ENCODE assay signal across 20 cellular contexts in genomic region chr9:130267930-130268329, GRCh38. TPM values are rescaled to one million over a fixed set of nuclear protein-coding genes. Genes with fewer than 3 reads are reported as not detected.
DNase-seq lines count a peak whose midpoint lies in the region; ATAC-seq and TF ChIP-seq lines count a peak whose summit lies in the region.
"Had no signal": no experiment of that assay in that cellular context is flagged by ENCODE, and none has a peak within 500 bp of the region (broad histone marks: within the 10 kb centered on the region; RNA-seq: fewer than 3 reads in every experiment).

No MANE protein-coding gene starts in this region.

- no peaks in the 10 kb centered on the region for H3K79me2 ChIP-seq in trophoblast cell (ENCODE audit: control insufficient read depth, insufficient read depth, low read length, poor library complexity)

- no peak overlapping the region for H2AK9ac ChIP-seq in IMR-90 (replicated peaks; ENCODE audit: low read depth, low read length, poor library complexity)

- H3K36me3 Mint-ChIP-seq in endodermal cell (ENCODE audit: low read depth): no peaks in the 10 kb centered on the region
- H3K36me3 Mint-ChIP-seq: activated CD4-positive, alpha-beta memory T cell treated with anti-CD3 and anti-CD28 coated beads for 36 hours; activated naive CD8-positive, alpha-beta T cell treated with anti-CD3 and anti-CD28 coated beads, Interleukin-2, amount 10 ng/mL, durations not matched to agents 7 days and 5 days; CD8-positive, alpha-beta T cell; stimulated activated effector memory CD8-positive, alpha-beta T cell treated with anti-CD3 and anti-CD28 coated beads, Interleukin-12 subunit alpha, Interleukin-12 subunit beta, amount 100 ng/mL, for 72 hours had no signal

- H3K36me3 ChIP-seq in IMR-90 (ENCODE audit: control insufficient read depth, insufficient read depth, low read length) (no peaks in the 10 kb centered on the region), endodermal cell (ENCODE audit: control insufficient read depth, insufficient read depth, low read length) (no peaks in the 10 kb centered on the region), trophoblast cell (ENCODE audit: control insufficient read depth in 1 of 2, insufficient read depth in 2 of 2, low read length in 2 of 2) (no peaks in the 10 kb centered on the region), lower lobe of right lung (no peaks in the 10 kb centered on the region)

- H3K9me1 ChIP-seq in IMR-90 (ENCODE audit: insufficient read depth, low read length): no peaks in the 10 kb centered on the region

- H3K23ac ChIP-seq in IMR-90 (ENCODE audit: low read depth, low read length) (no peak overlapping the region), trophoblast cell (ENCODE audit: low read length) (no peak overlapping the region)

- H3K79me1 ChIP-seq in IMR-90 (ENCODE audit: low read depth in 1 of 2, low read length in 2 of 2) (no peaks in the 10 kb centered on the region), trophoblast cell (ENCODE audit: low read length) (peaks cover 2% of the 10 kb centered on the region)

- H3K27me3 Mint-ChIP-seq in endodermal cell (ENCODE audit: insufficient read depth): peaks cover 36% of the 10 kb centered on the region

- no peak for TF ChIP-seq POLR2A in IMR-90 (IDR thresholded peaks at IDR 0.05; ENCODE audit: low read depth, low read length)

- H3K27ac Mint-ChIP-seq in endodermal cell: no peak overlapping the region
- H3K27ac Mint-ChIP-seq: activated CD4-positive, alpha-beta memory T cell treated with anti-CD3 and anti-CD28 coated beads for 36 hours; activated naive CD8-positive, alpha-beta T cell treated with anti-CD3 and anti-CD28 coated beads, Interleukin-2, amount 10 ng/mL, durations not matched to agents 7 days and 5 days; CD8-positive, alpha-beta T cell; stimulated activated effector memory CD8-positive, alpha-beta T cell treated with anti-CD3 and anti-CD28 coated beads, Interleukin-12 subunit alpha, Interleukin-12 subunit beta, amount 100 ng/mL, for 72 hours had no signal

- in situ Hi-C loops in IMR-90 (cut with MboI; ENCODE audit: low sequenced_read_pairs): no loop called here

- peaks cover 78% of the 10 kb centered on the region for H3K27me3 ChIP-seq in IMR-90 (ENCODE audit: control insufficient read depth, insufficient read depth, low read length)
- H3K27me3 ChIP-seq in endodermal cell (ENCODE audit: control insufficient read depth, insufficient read depth, low read length, poor library complexity, severe bottlenecking): peaks cover 39% of the 10 kb centered on the region
- H3K27me3 ChIP-seq in trophoblast cell (ENCODE audit: insufficient read depth, low read length): no peaks in the 10 kb centered on the region
- peaks cover 51% of the 10 kb centered on the region for H3K27me3 ChIP-seq in lower lobe of right lung (ENCODE audit: low read depth)

- peaks cover 12% of the 10 kb centered on the region for H3K4me1 Mint-ChIP-seq in endodermal cell
- H3K4me1 Mint-ChIP-seq: stimulated activated effector memory CD8-positive, alpha-beta T cell treated with anti-CD3 and anti-CD28 coated beads, Interleukin-12 subunit alpha, Interleukin-12 subunit beta, amount 100 ng/mL, for 72 hours had no signal

- H4K12ac ChIP-seq in trophoblast cell (ENCODE audit: low read depth, low read length): no peak overlapping the region

- H3K9me3 Mint-ChIP-seq in endodermal cell: no peaks in the 10 kb centered on the region
- H3K9me3 Mint-ChIP-seq: activated CD4-positive, alpha-beta memory T cell treated with anti-CD3 and anti-CD28 coated beads for 36 hours; activated naive CD8-positive, alpha-beta T cell treated with anti-CD3 and anti-CD28 coated beads, Interleukin-2, amount 10 ng/mL, durations not matched to agents 7 days and 5 days; CD8-positive, alpha-beta T cell; stimulated activated effector memory CD8-positive, alpha-beta T cell treated with anti-CD3 and anti-CD28 coated beads, Interleukin-12 subunit alpha, Interleukin-12 subunit beta, amount 100 ng/mL, for 72 hours had no signal

- dilution Hi-C loops in IMR-90 (cut with HindIII; ENCODE audit: low sequenced_read_pairs, unreplicated experiment): no loop called here

- no peak overlapping the region for H4K8ac ChIP-seq in IMR-90 (ENCODE audit: low read depth in 2 of 2, low read length in 2 of 2)
- no peak overlapping the region for H4K8ac ChIP-seq in trophoblast cell (ENCODE audit: low read depth, low read length)

- H3K18ac ChIP-seq in IMR-90 (ENCODE audit: low read depth, low read length) (no peak overlapping the region), trophoblast cell (ENCODE audit: low read length) (no peak overlapping the region)

- no peak overlapping the region for H3K4me3 Mint-ChIP-seq in endodermal cell
- H3K4me3 Mint-ChIP-seq: activated CD4-positive, alpha-beta memory T cell treated with anti-CD3 and anti-CD28 coated beads for 36 hours; activated naive CD8-positive, alpha-beta T cell treated with anti-CD3 and anti-CD28 coated beads, Interleukin-2, amount 10 ng/mL, durations not matched to agents 7 days and 5 days; CD8-positive, alpha-beta T cell; stimulated activated effector memory CD8-positive, alpha-beta T cell treated with anti-CD3 and anti-CD28 coated beads, Interleukin-12 subunit alpha, Interleukin-12 subunit beta, amount 100 ng/mL, for 72 hours had no signal

- peak; percentile 45 for DNase-seq in AG20443 (ENCODE audit: low spot score)
- DNase-seq in IMR-90: no peak
- DNase-seq in endodermal cell: peak; percentile 38
- DNase-seq in trophoblast cell: peak; percentile 72 to 84
- DNase-seq in lower lobe of right lung: no peak
- no peak for DNase-seq in activated T-cell treated with anti-CD3 and anti-CD28 coated beads, Interleukin-2, amount 50 U/mL, for 1 hour
- no peak for DNase-seq in activated CD4-positive, alpha-beta T cell treated with anti-CD3 and anti-CD28 coated beads, Interleukin-2, amount 50 U/mL, for 48 hours
- DNase-seq: activated CD4-positive, alpha-beta memory T cell treated with anti-CD3 and anti-CD28 coated beads for 36 hours; activated naive CD8-positive, alpha-beta T cell treated with anti-CD3 and anti-CD28 coated beads, Interleukin-2, amount 10 ng/mL, durations not matched to agents 7 days and 5 days; body of pancreas; CD8-positive, alpha-beta T cell; cortex of kidney; foreskin keratinocyte; KBM-7; kidney glomerular epithelial cell; NCI-H1048; PC-3; T-helper 2 cell had no signal

- no peak for ATAC-seq in IMR-90 (ENCODE audit: low read depth)
- no peak for ATAC-seq in lower lobe of right lung
- no peak for ATAC-seq in HG02884 (IDR thresholded peaks at IDR 0.05; ENCODE audit: unreplicated experiment)
- ATAC-seq: body of pancreas; CD8-positive, alpha-beta T cell; foreskin keratinocyte; PC-3 had no signal

- H2BK20ac ChIP-seq in IMR-90 (ENCODE audit: low read depth, low read length): no peak overlapping the region

- no peak overlapping the region for H3K27ac ChIP-seq in IMR-90 (ENCODE audit: insufficient read depth, low read length)
- H3K27ac ChIP-seq in endodermal cell (ENCODE audit: low read depth, low read length): no peak overlapping the region
- no peak overlapping the region for H3K27ac ChIP-seq in trophoblast cell (ENCODE audit: low read depth, low read length)
- H3K27ac ChIP-seq in lower lobe of right lung: no peak overlapping the region
- H3K27ac ChIP-seq: body of pancreas, foreskin keratinocyte had no signal

- CTCF ChIA-PET in IMR-90 (lab: Yijun Ruan, JAX): no interaction called here

- no peak for TF ChIP-seq RAD21 in IMR-90 (IDR thresholded peaks at IDR 0.05; ENCODE audit: low read length)

- POLR2A ChIA-PET in IMR-90 (lab: Charles Lee; ENCODE audit: unreplicated experiment): no interaction called here

- intact Hi-C loops in IMR-90 (cut with micrococcal nuclease) (no loop called here), lower lobe of right lung (cut with DNase I) (no loop called here)

- no TSS peak for BruUV-seq in IMR-90 (replicated peaks; lab: Mats Ljungman, UMichigan)

- no peak overlapping the region for H3K14ac ChIP-seq in IMR-90 (replicated peaks; ENCODE audit: low read depth, low read length)
- no peak overlapping the region for H3K14ac ChIP-seq in trophoblast cell (ENCODE audit: low read length)

- H2AFZ ChIP-seq in IMR-90 (replicated peaks; ENCODE audit: low read length, poor library complexity) (peak overlapping the region; percentile 39), trophoblast cell (ENCODE audit: insufficient read depth, low read length, poor library complexity) (no peak overlapping the region)

- H3K9ac ChIP-seq in IMR-90 (ENCODE audit: low read depth, low read length) (no peak overlapping the region), endodermal cell (ENCODE audit: extremely low read depth, low read length, poor library complexity, severe bottlenecking) (no peak overlapping the region), trophoblast cell (ENCODE audit: low read length) (no peak overlapping the region)

- WGBS in IMR-90 (ENCODE audit: extremely low coverage in 2 of 2, insufficient read length in 1 of 2), 2 experiments: 78% methylated on average over 4 of the region's 5 CpGs; no CpG with 5 or more reads in 1 of the 2 experiments
- 92 to 97% methylated on average over 5 of the region's 5 CpGs for WGBS in endodermal cell (ENCODE audit: insufficient coverage in 1 of 2, insufficient read length in 1 of 2), 2 experiments
- WGBS in trophoblast cell (ENCODE audit: extremely low coverage, insufficient coverage, insufficient read length): no CpG with 5 or more reads among the region's 5 CpGs

- no peak overlapping the region for H2AK5ac ChIP-seq in IMR-90 (ENCODE audit: low read depth, low read length)
- no peak overlapping the region for H2AK5ac ChIP-seq in trophoblast cell (ENCODE audit: low read length)

- H2BK120ac ChIP-seq in IMR-90 (ENCODE audit: low read depth, low read length) (no peak overlapping the region), trophoblast cell (ENCODE audit: insufficient read depth, low read length, poor library complexity) (no peak overlapping the region)

- H3K9me3 ChIP-seq in IMR-90 (ENCODE audit: control insufficient read depth, insufficient read depth, low read length): peaks cover 3% of the 10 kb centered on the region; the same call in 1 of the 2 replicates
- no peaks in the 10 kb centered on the region for H3K9me3 ChIP-seq in endodermal cell (ENCODE audit: control insufficient read depth, low read length)
- peaks cover 2% of the 10 kb centered on the region for H3K9me3 ChIP-seq in trophoblast cell (ENCODE audit: insufficient read depth, low read depth, low read length)
- H3K9me3 ChIP-seq in lower lobe of right lung: no peaks in the 10 kb centered on the region
- H3K9me3 ChIP-seq: body of pancreas had no signal

- TF ChIP-seq CTCF in IMR-90 (conservative IDR thresholded peaks at IDR 0.05; ENCODE audit: low read depth, low read length): no peak
- no peak for TF ChIP-seq CTCF in endodermal cell (conservative IDR thresholded peaks at IDR 0.05)
- no peak for TF ChIP-seq CTCF in lower lobe of right lung (IDR thresholded peaks at IDR 0.05)

- peaks cover 2% of the 10 kb centered on the region; the same call in 1 of the 2 replicates for H3K4me1 ChIP-seq in IMR-90 (ENCODE audit: control insufficient read depth, insufficient read depth, low read length)
- H3K4me1 ChIP-seq in endodermal cell (ENCODE audit: control insufficient read depth, insufficient read depth, low read length): no peaks in the 10 kb centered on the region
- H3K4me1 ChIP-seq in trophoblast cell (ENCODE audit: control insufficient read depth in 1 of 2, insufficient read depth in 2 of 2, low read length in 2 of 2): peaks cover 17 to 25% of the 10 kb centered on the region in 2 experiments
- H3K4me1 ChIP-seq in lower lobe of right lung: peaks cover 24% of the 10 kb centered on the region
- H3K4me1 ChIP-seq: foreskin keratinocyte had no signal

- H4K20me1 ChIP-seq in IMR-90 (ENCODE audit: insufficient read depth, low read length): no peaks in the 10 kb centered on the region

- no peak overlapping the region for H2BK12ac ChIP-seq in trophoblast cell (ENCODE audit: low read length)

- H2BK15ac ChIP-seq in IMR-90 (ENCODE audit: low read depth, low read length): no peak overlapping the region

- H2BK5ac ChIP-seq in IMR-90 (ENCODE audit: low read depth, low read length, poor library complexity, severe bottlenecking) (no peak overlapping the region), trophoblast cell (ENCODE audit: low read depth, low read length, poor library complexity) (no peak overlapping the region)

- H3K4me2 ChIP-seq in IMR-90 (ENCODE audit: low read depth, low read length) (no peak overlapping the region), trophoblast cell (ENCODE audit: low read length) (no peak overlapping the region)

- no peak overlapping the region for H3K4ac ChIP-seq in IMR-90 (ENCODE audit: low read depth, low read length)
- H3K4ac ChIP-seq in trophoblast cell (ENCODE audit: low read depth, low read length): no peak overlapping the region

- no peak overlapping the region for H4K5ac ChIP-seq in IMR-90 (ENCODE audit: low read depth, low read length)

- H3K4me3 ChIP-seq in IMR-90 (ENCODE audit: insufficient read depth, low read depth, low read length): no peak overlapping the region
- no peak overlapping the region for H3K4me3 ChIP-seq in endodermal cell (ENCODE audit: low read length)
- H3K4me3 ChIP-seq in trophoblast cell (ENCODE audit: low read depth, low read length): no peak overlapping the region
- H3K4me3 ChIP-seq in lower lobe of right lung: no peak overlapping the region
- H3K4me3 ChIP-seq: body of pancreas had no signal

- H4K91ac ChIP-seq in IMR-90 (ENCODE audit: insufficient read depth, low read depth, low read length) (no peak overlapping the region), trophoblast cell (ENCODE audit: low read depth, low read length) (peak overlapping the region; percentile 2)

- no peak overlapping the region for H3K56ac ChIP-seq in IMR-90 (ENCODE audit: extremely low read depth, insufficient read depth, low read length)

RNA-seq across cellular contexts. Expression of gene HMCN2, which starts 2.4 kb away (rescaled TPM):
- total RNA-seq in IMR-90 (2012; rRNA removed) (not detected in 2 replicates), endodermal cell (1 to 10 TPM; 3.3 to 3.9 TPM), lower lobe of right lung (4.7 TPM)
- 0.02 and 0.03 TPM in 2 replicates for polyA plus RNA-seq in IMR-90 (2012; rRNA removed)
- polyA plus RNA-seq in IMR-90 (2012; cell fraction: cytosol; rRNA removed): 0.07 TPM in 1 of 2 replicates, not detected in the other
- 0.06 and 0.16 TPM in 2 replicates for polyA plus RNA-seq in IMR-90 (2012; cell fraction: nucleus; rRNA removed; ENCODE audit: low replicate concordance)
- 0.57 TPM for polyA plus RNA-seq in endodermal cell (2013, experiment 1 of 2)
- polyA plus RNA-seq in endodermal cell (2013, experiment 2 of 2): 0.33 TPM
- 3.2 and 3.6 TPM in 2 replicates for polyA plus RNA-seq in trophoblast cell (2013)
- total RNA-seq: activated CD4-positive, alpha-beta memory T cell treated with anti-CD3 and anti-CD28 coated beads for 36 hours; activated naive CD8-positive, alpha-beta T cell treated with anti-CD3 and anti-CD28 coated beads, Interleukin-2, amount 10 ng/mL, durations not matched to agents 7 days and 5 days; CD8-positive, alpha-beta T cell; foreskin keratinocyte had no signal
- polyA plus RNA-seq: foreskin keratinocyte had no signal

Comparison
In these comparisons a context has a peak if more than half of its experiments do, and no peak if none do; other contexts are left out.
1. DNase-seq: peak in AG20443 (single experiment), endodermal cell (single experiment) and trophoblast cell (2 of 2); none in IMR-90 (single experiment), lower lobe of right lung (single experiment), activated T-cell treated with anti-CD3 and anti-CD28 coated beads, Interleukin-2, amount 50 U/mL, for 1 hour (single experiment) and activated CD4-positive, alpha-beta T cell treated with anti-CD3 and anti-CD28 coated beads, Interleukin-2, amount 50 U/mL, for 48 hours (0 of 2).